Comparison of ENCODE assay signal across 18 cellular contexts in the genomic region with DNA sequence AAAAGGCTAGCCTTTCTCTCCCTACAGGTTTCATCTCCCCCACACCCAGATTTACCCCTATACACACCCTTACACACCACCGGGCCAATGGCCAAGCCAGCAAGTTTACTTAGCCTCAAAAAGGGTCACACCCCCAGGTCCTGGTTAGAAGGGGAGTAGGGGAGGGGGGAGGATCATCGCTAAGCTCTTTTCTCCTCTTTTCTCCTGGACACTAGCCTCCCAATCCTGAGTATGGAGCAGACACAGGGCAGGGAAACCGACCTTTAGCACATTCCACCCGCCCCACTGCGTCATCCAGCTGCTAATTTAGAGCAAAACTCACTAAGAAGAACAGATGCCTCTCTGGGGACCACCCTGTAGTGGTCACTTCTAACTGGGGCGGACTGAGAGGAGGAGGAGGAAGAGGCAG. TPM values are rescaled to one million over a fixed set of nuclear protein-coding genes. Genes with fewer than 3 reads are reported as not detected.
DNase-seq lines count a peak whose midpoint lies in the region; TF ChIP-seq lines count a peak whose summit lies in the region.
"Had no signal": no experiment of that assay in that cellular context is flagged by ENCODE, and none has a peak within 500 bp of the region (broad histone marks: within the 10 kb centered on the region; RNA-seq: fewer than 3 reads in every experiment).

No MANE protein-coding gene starts in this region.

- TF ChIP-seq CTCF in endothelial cell (IDR thresholded peaks at IDR 0.05; ENCODE audit: unreplicated experiment) (no peak), nephron progenitor cell (IDR thresholded peaks at IDR 0.05) (no peak), esophagus muscularis mucosa (IDR thresholded peaks at IDR 0.05) (no peak)

- H3K4me3 Mint-ChIP-seq in endothelial cell (ENCODE audit: unreplicated experiment) (peak overlapping the region; percentile 37), nephron progenitor cell (no peak overlapping the region)
- H3K4me3 Mint-ChIP-seq: central memory CD8-positive, alpha-beta T cell; stimulated activated naive CD8-positive, alpha-beta T cell treated with anti-CD3 and anti-CD28 coated beads, Interleukin-15, amount 100 ng/mL, for 72 hours had no signal

- H3K79me2 ChIP-seq in ACC112 (ENCODE audit: control insufficient read depth, insufficient read depth, low read length, unreplicated experiment), result peaks cover 69% of the 10 kb centered on the region

- no peak for TF ChIP-seq EP300 in esophagus muscularis mucosa (IDR thresholded peaks at IDR 0.05)

- peaks cover 33% of the 10 kb centered on the region for H3K36me3 Mint-ChIP-seq in endothelial cell (ENCODE audit: low read depth, unreplicated experiment)
- H3K36me3 Mint-ChIP-seq in nephron progenitor cell (ENCODE audit: low read depth), result peaks cover 35% of the 10 kb centered on the region

- peaks cover 14% of the 10 kb centered on the region; the same call in 1 of the 2 replicates for H3K36me3 ChIP-seq in ACC112 (ENCODE audit: insufficient read depth, low read length)
- H3K36me3 ChIP-seq in esophagus muscularis mucosa, result peaks cover 37 to 50% (median 44%) of the 10 kb centered on the region in 4 donors

- peak overlapping the region; percentile 63 for H3K27ac ChIP-seq in ACC112 (ENCODE audit: low read depth, low read length)
- H3K27ac ChIP-seq in esophagus muscularis mucosa (replicated peaks in 1 of 4), result no peak overlapping the region

- H3K4me1 ChIP-seq in ACC112 (ENCODE audit: control insufficient read depth, insufficient read depth, low read length, unreplicated experiment), result peaks cover 78% of the 10 kb centered on the region
- peaks cover 19 to 44% (median 30%) of the 10 kb centered on the region in 4 donors for H3K4me1 ChIP-seq in esophagus muscularis mucosa

- H3K27ac Mint-ChIP-seq in endothelial cell (ENCODE audit: unreplicated experiment), result peak overlapping the region; percentile 52
- peak overlapping the region; percentile 44 for H3K27ac Mint-ChIP-seq in nephron progenitor cell

- H3K4me3 ChIP-seq in ACC112 (ENCODE audit: low read depth, low read length), result peak overlapping the region; percentile 35
- H3K4me3 ChIP-seq in esophagus muscularis mucosa, result no peak overlapping the region

- no peaks in the 10 kb centered on the region for H3K27me3 ChIP-seq in ACC112 (ENCODE audit: insufficient read depth, low read length)
- no peaks in the 10 kb centered on the region for H3K27me3 ChIP-seq in esophagus muscularis mucosa

- no peak overlapping the region for H2AFZ ChIP-seq in ACC112 (ENCODE audit: low read length, unreplicated experiment)

- DNase-seq in HuH-7 (ENCODE audit: low spot score), result peak; percentile 61
- DNase-seq in endothelial cell (ENCODE audit: low spot score), result no peak
- no peak for DNase-seq in nephron progenitor cell
- no peak for DNase-seq in epidermal melanocyte (ENCODE audit: insufficient read length, low spot score)
- DNase-seq in effector CD8-positive, alpha-beta T cell (lab: John Stamatoyannopoulos, UW), result no peak
- DNase-seq in MV-4-11 (lab: John Stamatoyannopoulos, UW), result no peak
- DNase-seq in esophagus muscularis mucosa (ENCODE audit: extremely low spot score), result no peak
- DNase-seq: activated naive CD4-positive, alpha-beta T cell treated with Interleukin-2 at 50 U/mL for 16 hours; DMS153; GOT3; hippocampal formation; left ventricle myocardium superior; NCI-H1092; NCI-H2227 treated with DMSO at 0.1 percent for 48 hours; stimulated activated naive CD8-positive, alpha-beta T cell treated with anti-CD3 and anti-CD28 coated beads, Interleukin-15, amount 100 ng/mL, for 72 hours had no signal

- WGBS in esophagus muscularis mucosa, result 78% methylated on average over 6 of the region's 6 CpGs

- H3K9me3 ChIP-seq in esophagus muscularis mucosa, result no peaks in the 10 kb centered on the region

- intact Hi-C loops in esophagus muscularis mucosa (cut with DNase I), result no loop called here

- peaks cover 8% of the 10 kb centered on the region for H3K27me3 Mint-ChIP-seq in endothelial cell (ENCODE audit: unreplicated experiment)
- H3K27me3 Mint-ChIP-seq in nephron progenitor cell (ENCODE audit: low read depth, poor library complexity), result peaks cover 2% of the 10 kb centered on the region
- H3K27me3 Mint-ChIP-seq: central memory CD8-positive, alpha-beta T cell; IgD-negative memory B cell; stimulated activated naive CD8-positive, alpha-beta T cell treated with anti-CD3 and anti-CD28 coated beads, Interleukin-15, amount 100 ng/mL, for 72 hours had no signal

- H3K4me1 Mint-ChIP-seq in endothelial cell (ENCODE audit: unreplicated experiment), result peaks cover 37% of the 10 kb centered on the region
- peaks cover 66% of the 10 kb centered on the region for H3K4me1 Mint-ChIP-seq in nephron progenitor cell

- H3K9me3 Mint-ChIP-seq in endothelial cell (ENCODE audit: unreplicated experiment) (no peaks in the 10 kb centered on the region), nephron progenitor cell (no peaks in the 10 kb centered on the region)
- H3K9me3 Mint-ChIP-seq: central memory CD8-positive, alpha-beta T cell; IgD-negative memory B cell; stimulated activated naive CD8-positive, alpha-beta T cell treated with anti-CD3 and anti-CD28 coated beads, Interleukin-15, amount 100 ng/mL, for 72 hours had no signal

- no peak for TF ChIP-seq POLR2A in esophagus muscularis mucosa (IDR thresholded peaks at IDR 0.05; ENCODE audit: low read depth)

RNA-seq across cellular contexts. Expression of a gene that starts 4.4 kb away (rescaled TPM):
- total RNA-seq in endothelial cell (ENCODE audit: unreplicated experiment) (376 TPM), esophagus muscularis mucosa (10 to 100 TPM; 52.3 to 87.7 (median 71.3) TPM)

RNA-seq across cellular contexts. Expression of a gene that starts 16.1 kb away (rescaled TPM):
- total RNA-seq in endothelial cell (ENCODE audit: unreplicated experiment), result 2.2 TPM
- total RNA-seq in esophagus muscularis mucosa, result 1 to 10 TPM in 2 of 4 donors, under 1 TPM in 2; 0.33 to 1.7 (median 1.1) TPM

RNA-seq across cellular contexts. Expression of a gene that starts 49.1 kb away (rescaled TPM):
- 9.0 TPM for total RNA-seq in endothelial cell (ENCODE audit: unreplicated experiment)
- 10 to 100 TPM; 12.4 to 24.2 (median 17.2) TPM for total RNA-seq in esophagus muscularis mucosa

RNA-seq across cellular contexts. Expression of a gene that starts 52.2 kb away (rescaled TPM):
- total RNA-seq in endothelial cell (ENCODE audit: unreplicated experiment) (82.1 TPM), esophagus muscularis mucosa (100 to 1,000 TPM in 1 of 4 donors, 10 to 100 TPM in 3; 68.9 to 101 (median 78.5) TPM)
